8 cellular contexts compared by ENCODE assay signal in the genomic region with DNA sequence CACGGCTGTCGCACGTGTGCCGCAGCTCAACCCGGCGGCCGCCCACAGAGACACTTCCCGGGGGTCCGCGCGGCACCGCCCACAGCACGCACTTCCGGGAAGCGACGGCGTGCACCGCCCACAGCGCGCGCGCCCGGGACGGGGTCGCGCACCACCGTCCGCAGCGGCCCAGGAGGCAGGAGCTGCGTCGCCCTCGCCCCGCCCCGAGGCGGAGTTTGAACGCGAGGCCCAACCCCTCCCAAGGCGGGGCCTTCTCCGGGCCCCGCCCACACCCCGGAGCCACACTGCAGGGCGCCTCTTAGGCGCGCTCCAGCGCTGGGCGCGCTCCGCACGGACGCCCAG.
DNase-seq lines count a peak whose midpoint lies in the region; ATAC-seq and TF ChIP-seq lines count a peak whose summit lies in the region.
"Not testable (repeated sequence)": the region's sequence is repeated elsewhere in the genome, so short reads cannot be mapped to it uniquely, and the experiment has no call there.

No MANE protein-coding gene starts in this region.

- peak in 1 of 2 donors; percentile 24 for TF ChIP-seq POLR2A in Peyer's patch (IDR thresholded peaks at IDR 0.05)

- not testable (repeated sequence) for H3K27me3 Mint-ChIP-seq in activated T-cell treated with anti-CD3 and anti-CD28 coated beads, Interleukin-2, amount 50 U/mL, for 4 hours (ENCODE audit: low read depth); endodermal cell (ENCODE audit: insufficient read depth)

- H3K9me3 ChIP-seq in Peyer's patch; endodermal cell (ENCODE audit: control insufficient read depth, low read length): not testable (repeated sequence)

- peak; percentile 97 for ATAC-seq in GM19351 (IDR thresholded peaks at IDR 0.05; ENCODE audit: unreplicated experiment)
- peak; percentile 92 for ATAC-seq in HG03025 (IDR thresholded peaks at IDR 0.05; ENCODE audit: low FRiP score, unreplicated experiment)
- ATAC-seq in activated T-cell treated with anti-CD3 and anti-CD28 coated beads, Interleukin-2, amount 50 U/mL, for 4 hours: peak; percentile 98 to 100

- WGBS in endodermal cell (ENCODE audit: insufficient coverage in 1 of 2, insufficient read length in 1 of 2), 2 experiments: 0% methylated on average over 19 of the region's 50 CpGs; no CpG with 5 or more reads in 1 of the 2 experiments

- DNase-seq in A172 (ENCODE audit: low spot score) (peak; percentile 75), Peyer's patch (peak; percentile 76 to 93 (median 90)), endodermal cell (peak; percentile 89), medulla oblongata (ENCODE audit: extremely low spot score) (peak; percentile 82)
- DNase-seq in activated T-cell treated with anti-CD3 and anti-CD28 coated beads, Interleukin-2, amount 50 U/mL, for 4 hours: peak; percentile 77
- peak; percentile 73 to 75 for DNase-seq in stimulated activated CD4-positive, alpha-beta T cell treated with anti-CD3 and anti-CD28 coated beads, Interleukin-1b, Interleukin-23, amount 100 ng/mL, for 1 hour (ENCODE audit: low read depth in 2 of 2)

- peak overlapping the region; percentile 26 to 61 (median 50) for H3K4me3 ChIP-seq in Peyer's patch
- not testable (repeated sequence) for H3K4me3 ChIP-seq in endodermal cell (ENCODE audit: low read length)

- peak overlapping the region in 3 of 4 donors; percentile 57 to 61 (median 59) for H3K27ac ChIP-seq in Peyer's patch
- H3K27ac ChIP-seq in endodermal cell (ENCODE audit: low read depth, low read length): not testable (repeated sequence)

- H3K27me3 ChIP-seq in Peyer's patch; endodermal cell (ENCODE audit: control insufficient read depth, insufficient read depth, low read length, poor library complexity, severe bottlenecking): not testable (repeated sequence)

- not testable (repeated sequence) for TF ChIP-seq CTCF in Peyer's patch (IDR thresholded peaks at IDR 0.05); endodermal cell (conservative IDR thresholded peaks at IDR 0.05)

- not testable (repeated sequence) for H3K4me1 Mint-ChIP-seq in activated T-cell treated with anti-CD3 and anti-CD28 coated beads, Interleukin-2, amount 50 U/mL, for 4 hours (ENCODE audit: low read depth); endodermal cell

- H3K36me3 ChIP-seq in Peyer's patch; endodermal cell (ENCODE audit: control insufficient read depth, insufficient read depth, low read length): not testable (repeated sequence)

- H3K4me3 Mint-ChIP-seq in activated T-cell treated with anti-CD3 and anti-CD28 coated beads, Interleukin-2, amount 50 U/mL, for 4 hours: not testable (repeated sequence)
- peak overlapping the region; percentile 39 for H3K4me3 Mint-ChIP-seq in endodermal cell

- not testable (repeated sequence) for H3K27ac Mint-ChIP-seq in endodermal cell

- H3K36me3 Mint-ChIP-seq in activated T-cell treated with anti-CD3 and anti-CD28 coated beads, Interleukin-2, amount 50 U/mL, for 4 hours (ENCODE audit: insufficient read depth); endodermal cell (ENCODE audit: low read depth): not testable (repeated sequence)

- H3K4me1 ChIP-seq in Peyer's patch; endodermal cell (ENCODE audit: control insufficient read depth, insufficient read depth, low read length): not testable (repeated sequence)

- not testable (repeated sequence) for H3K9ac ChIP-seq in endodermal cell (ENCODE audit: extremely low read depth, low read length, poor library complexity, severe bottlenecking)

- not testable (repeated sequence) for H3K9me3 Mint-ChIP-seq in activated T-cell treated with anti-CD3 and anti-CD28 coated beads, Interleukin-2, amount 50 U/mL, for 4 hours; endodermal cell
